ENCODE assay signal across 2 cellular contexts in genomic region chr11:35136311-35136710, GRCh38.
TF ChIP-seq lines count a peak whose summit lies in the region.

No MANE protein-coding gene starts in this region.

TF ChIP-seq in IMR-90, 13 proteins besides CTCF, POLR2A, EP300 and RAD21:
- TF ChIP-seq RFX5 (IDR thresholded peaks at IDR 0.05; ENCODE audit: low read depth, low read length), result no peak
- TF ChIP-seq FOS (IDR thresholded peaks at IDR 0.05; ENCODE audit: low read depth, low read length), result no peak
- no peak for TF ChIP-seq CHD1 (IDR thresholded peaks at IDR 0.05; ENCODE audit: low read depth, low read length)
- no peak for TF ChIP-seq MAZ (IDR thresholded peaks at IDR 0.05; ENCODE audit: borderline replicate concordance, low read depth, low read length)
- no peak; the same call in 1 of the 2 replicates for TF ChIP-seq CEBPB (IDR thresholded peaks at IDR 0.05; ENCODE audit: low read depth, low read length)
- TF ChIP-seq MXI1 (IDR thresholded peaks at IDR 0.05; ENCODE audit: borderline replicate concordance, low read depth, low read length), result no peak
- TF ChIP-seq MAFK (IDR thresholded peaks at IDR 0.05; ENCODE audit: low read depth, low read length), result no peak
- no peak for TF ChIP-seq USF2 (IDR thresholded peaks at IDR 0.05; ENCODE audit: low read depth, low read length)
- TF ChIP-seq SMC3 (IDR thresholded peaks at IDR 0.05; ENCODE audit: low read depth, low read length), result no peak
- no peak for TF ChIP-seq RCOR1 (IDR thresholded peaks at IDR 0.05; ENCODE audit: insufficient replicate concordance, low read length)
- TF ChIP-seq NFE2L2 (IDR thresholded peaks at IDR 0.05; ENCODE audit: low read depth, low read length), result no peak
- TF ChIP-seq, protein P1, sequence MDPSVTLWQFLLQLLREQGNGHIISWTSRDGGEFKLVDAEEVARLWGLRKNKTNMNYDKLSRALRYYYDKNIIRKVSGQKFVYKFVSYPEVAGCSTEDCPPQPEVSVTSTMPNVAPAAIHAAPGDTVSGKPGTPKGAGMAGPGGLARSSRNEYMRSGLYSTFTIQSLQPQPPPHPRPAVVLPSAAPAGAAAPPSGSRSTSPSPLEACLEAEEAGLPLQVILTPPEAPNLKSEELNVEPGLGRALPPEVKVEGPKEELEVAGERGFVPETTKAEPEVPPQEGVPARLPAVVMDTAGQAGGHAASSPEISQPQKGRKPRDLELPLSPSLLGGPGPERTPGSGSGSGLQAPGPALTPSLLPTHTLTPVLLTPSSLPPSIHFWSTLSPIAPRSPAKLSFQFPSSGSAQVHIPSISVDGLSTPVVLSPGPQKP (IDR thresholded peaks at IDR 0.05; ENCODE audit: borderline replicate concordance, low read depth, low read length), result no peak
- TF ChIP-seq BHLHE40 (IDR thresholded peaks at IDR 0.05; ENCODE audit: low read depth, low read length), result no peak

TF ChIP-seq in K562, 482 proteins besides CTCF, POLR2A, EP300 and RAD21:
- TF ChIP-seq E2F6 (IDR thresholded peaks at IDR 0.05; ENCODE audit: borderline replicate concordance in 1 of 2, extremely low read depth in 1 of 2, insufficient read depth in 1 of 2, insufficient read length in 1 of 2, low read depth in 1 of 2, low read length in 1 of 2, poor library complexity in 1 of 2, severe bottlenecking in 1 of 2) (no peak), CEBPG (CRISPR knock-in tag; IDR thresholded peaks at IDR 0.05) (no peak), CEBPG (tag; conservative IDR thresholded peaks at IDR 0.05 in 1 of 2, IDR thresholded peaks at IDR 0.05 in 1 of 2) (0 out of 4 replicates have a peak, but pooled peaks have one; percentile 11 to 21)
